In genomic region chr19:4723465-4724251, GRCh38 we compare ENCODE assay signal across 8 cellular contexts. TPM values are rescaled to one million over a fixed set of nuclear protein-coding genes. Genes with fewer than 3 reads are reported as not detected.
DNase-seq lines count a peak whose midpoint lies in the region; ATAC-seq and TF ChIP-seq lines count a peak whose summit lies in the region.

TSS of gene DPP9 (minus strand) at chr19:4723842. CDS start at chr19:4719906, 3,936 bp downstream.

- peaks cover 26% of the 10 kb centered on the region for H3K79me2 ChIP-seq in SU-DHL-6 (ENCODE audit: insufficient read depth, low read length)

- H3K4me3 ChIP-seq in GM12864 (ENCODE audit: low read depth, low read length): peak within 1 kb of the TSS; percentile 99
- peak within 1 kb of the TSS; percentile 93 for H3K4me3 ChIP-seq in SU-DHL-6 (ENCODE audit: insufficient read depth, low read length, poor library complexity, severe bottlenecking)
- peak within 1 kb of the TSS; percentile 77 for H3K4me3 ChIP-seq in thymus (ENCODE audit: low read length)

- no peaks in the 10 kb centered on the region for H4K20me1 ChIP-seq in SU-DHL-6 (ENCODE audit: low read depth, low read length)

- POLR2A ChIA-PET in activated naive CD8-positive, alpha-beta T cell treated with anti-CD3 and anti-CD28 coated beads, Interleukin-2, amount 10 ng/mL, durations not matched to agents 7 days and 5 days (lab: Charles Lee): interaction anchor here (0.6 to 3.0 kb wide), 7 partner anchors 67 to 583 kb away, joined by 3 to 28 read pairs (median 3); partner anchors contain the start of genes FEM1A, PLIN3 and UHRF1

- peaks cover 12% of the 10 kb centered on the region for H3K4me1 ChIP-seq in thymus (ENCODE audit: control insufficient read depth, insufficient read depth, low read length)

- H3K4me1 Mint-ChIP-seq in activated naive CD8-positive, alpha-beta T cell treated with anti-CD3 and anti-CD28 coated beads, Interleukin-2, amount 10 ng/mL, durations not matched to agents 7 days and 5 days: peaks cover 30% of the 10 kb centered on the region
- H3K4me1 Mint-ChIP-seq in osteocyte (ENCODE audit: unreplicated experiment): peaks cover 25% of the 10 kb centered on the region

- H3K9ac ChIP-seq in SU-DHL-6 (ENCODE audit: low read length): peak within 1 kb of the TSS; percentile 96

- H3K27ac Mint-ChIP-seq in activated naive CD8-positive, alpha-beta T cell treated with anti-CD3 and anti-CD28 coated beads, Interleukin-2, amount 10 ng/mL, durations not matched to agents 7 days and 5 days: peak within 1 kb of the TSS; percentile 100
- H3K27ac Mint-ChIP-seq in osteocyte (ENCODE audit: unreplicated experiment): peak within 1 kb of the TSS; percentile 95

- peak within 1 kb of the TSS; percentile 76 for H3K4me2 ChIP-seq in SU-DHL-6 (ENCODE audit: low read depth, low read length, poor library complexity, severe bottlenecking)

- H3K9me3 ChIP-seq in SU-DHL-6 (ENCODE audit: insufficient read depth, low read length): no peaks in the 10 kb centered on the region
- no peaks in the 10 kb centered on the region for H3K9me3 ChIP-seq in thymus (ENCODE audit: control insufficient read depth)

- peak; percentile 92 for ATAC-seq in HG02678 (IDR thresholded peaks at IDR 0.05; ENCODE audit: unreplicated experiment)
- ATAC-seq in activated naive CD8-positive, alpha-beta T cell treated with anti-CD3 and anti-CD28 coated beads, Interleukin-2, amount 10 ng/mL, durations not matched to agents 7 days and 5 days (ENCODE audit: low read depth): peak; percentile 93

- DNase-seq in GM12864 (ENCODE audit: low read depth) (peak; percentile 98), NCI-H128 (lab: John Stamatoyannopoulos, UW; ENCODE audit: unreplicated experiment) (peak; percentile 97), head of caudate nucleus (peak; percentile 90 to 100 (median 96)), osteocyte (ENCODE audit: extremely low spot score, unreplicated experiment) (peak; percentile 98)
- DNase-seq in activated naive CD8-positive, alpha-beta T cell treated with anti-CD3 and anti-CD28 coated beads, Interleukin-2, amount 10 ng/mL, durations not matched to agents 7 days and 5 days: peak; percentile 95

- H3K27ac ChIP-seq in SU-DHL-6 (ENCODE audit: low read depth, low read length): peak within 1 kb of the TSS; percentile 56
- peak within 1 kb of the TSS; percentile 78 for H3K27ac ChIP-seq in thymus (ENCODE audit: low read depth)

- peak within 1 kb of the TSS; percentile 52 for H2AFZ ChIP-seq in SU-DHL-6 (ENCODE audit: low read depth, low read length, severe bottlenecking)

- under 1% methylated on average over 76 of the region's 76 CpGs for WGBS in thymus

- peaks cover 14% of the 10 kb centered on the region; the same call in 1 of the 2 replicates for H3F3A ChIP-seq in SU-DHL-6 (ENCODE audit: insufficient read depth)

- no peaks in the 10 kb centered on the region for H3K9me2 ChIP-seq in SU-DHL-6 (replicated peaks; ENCODE audit: insufficient read depth, low read length)

- peak within 1 kb of the TSS; percentile 100 for H3K4me3 Mint-ChIP-seq in activated naive CD8-positive, alpha-beta T cell treated with anti-CD3 and anti-CD28 coated beads, Interleukin-2, amount 10 ng/mL, durations not matched to agents 7 days and 5 days
- H3K4me3 Mint-ChIP-seq in osteocyte (ENCODE audit: unreplicated experiment): peak within 1 kb of the TSS; percentile 94

- TF ChIP-seq CTCF in GM12864 (IDR thresholded peaks at IDR 0.05; ENCODE audit: low read depth, low read length, missing control alignments) (no peak), SU-DHL-6 (IDR thresholded peaks at IDR 0.05; ENCODE audit: insufficient read depth, low read length, poor library complexity, severe bottlenecking) (no peak), osteocyte (IDR thresholded peaks at IDR 0.05) (peak; percentile 31)

- peaks cover 1% of the 10 kb centered on the region for H3K9me3 Mint-ChIP-seq in activated naive CD8-positive, alpha-beta T cell treated with anti-CD3 and anti-CD28 coated beads, Interleukin-2, amount 10 ng/mL, durations not matched to agents 7 days and 5 days
- H3K9me3 Mint-ChIP-seq in osteocyte (ENCODE audit: unreplicated experiment): no peaks in the 10 kb centered on the region

- H3K27me3 ChIP-seq in SU-DHL-6 (ENCODE audit: low read length): no peaks in the 10 kb centered on the region
- H3K27me3 ChIP-seq in thymus (ENCODE audit: control insufficient read depth, insufficient read depth): no peaks in the 10 kb centered on the region

- peaks cover 16% of the 10 kb centered on the region for H3K36me3 Mint-ChIP-seq in activated naive CD8-positive, alpha-beta T cell treated with anti-CD3 and anti-CD28 coated beads, Interleukin-2, amount 10 ng/mL, durations not matched to agents 7 days and 5 days
- peaks cover 2% of the 10 kb centered on the region for H3K36me3 Mint-ChIP-seq in osteocyte (ENCODE audit: unreplicated experiment)

- H3K36me3 ChIP-seq in SU-DHL-6 (ENCODE audit: low read length) (no peaks in the 10 kb centered on the region), thymus (ENCODE audit: control insufficient read depth, insufficient read depth) (peaks cover 22% of the 10 kb centered on the region)

- H3K27me3 Mint-ChIP-seq in activated naive CD8-positive, alpha-beta T cell treated with anti-CD3 and anti-CD28 coated beads, Interleukin-2, amount 10 ng/mL, durations not matched to agents 7 days and 5 days: peaks cover 2% of the 10 kb centered on the region
- no peaks in the 10 kb centered on the region for H3K27me3 Mint-ChIP-seq in osteocyte (ENCODE audit: unreplicated experiment)

- intact Hi-C loops in head of caudate nucleus (cut with DNase I): loop anchor here (2.0 kb wide), 1 partner anchor 67 kb away; the partner anchor contains the start of gene FEM1A

RNA-seq across cellular contexts. Expression of gene DPP9, which starts in this region (rescaled TPM):
- total RNA-seq in activated naive CD8-positive, alpha-beta T cell treated with anti-CD3 and anti-CD28 coated beads, Interleukin-2, amount 10 ng/mL, durations not matched to agents 7 days and 5 days: 10 to 100 TPM; 91.7 TPM
- 45.6 and 54.8 TPM in 2 replicates for total RNA-seq in osteocyte
- polyA plus RNA-seq in thymus: 37.9 TPM

Comparison
In these comparisons a context has a peak if more than half of its experiments do, and no peak if none do; other contexts are left out.
1. Peak in every context shown above with its lines: DNase-seq, ATAC-seq, H3K4me3 ChIP-seq and H3K27ac ChIP-seq.